In genomic region chr1:161209790-161210409, GRCh38 we compare ENCODE assay signal across 8 cellular contexts. TPM values are rescaled to one million over a fixed set of nuclear protein-coding genes. Genes with fewer than 3 reads are reported as not detected.
A peak's percentile ranks its signal among the peaks of the same experiment; 100 is the strongest.
DNase-seq lines count a peak whose midpoint lies in the region; ATAC-seq lines count a peak whose summit lies in the region.

No MANE protein-coding gene starts in this region.

- DNase-seq in DMS53 (lab: John Stamatoyannopoulos, UW) (peak; percentile 94), NCI-H226 (peak; percentile 51), left kidney (ENCODE audit: low read depth, low spot score) (peak; percentile 91), mesenteric fat pad (ENCODE audit: low spot score) (no peak)
- peak; percentile 63 for DNase-seq in activated CD4-positive, CD25-positive, alpha-beta regulatory T cell treated with anti-CD3 and anti-CD28 coated beads, Interleukin-2, amount 50 U/mL, for 72 hours
- peak; percentile 52 for DNase-seq in central memory CD4-positive, alpha-beta T cell
- DNase-seq in stimulated activated CD4-positive, alpha-beta T cell treated with anti-CD3 and anti-CD28 coated beads, Interleukin-4, amount 100 ng/mL, for 4 hours: peak; percentile 58 to 63

- ATAC-seq in HG02885 (IDR thresholded peaks at IDR 0.05; ENCODE audit: poor library complexity, unreplicated experiment): peak; percentile 57

RNA-seq across cellular contexts. Expression of gene FCER1G, which starts 5.2 kb away (rescaled TPM):
- 176 TPM for total RNA-seq in mesenteric fat pad

RNA-seq across cellular contexts. Expression of gene NDUFS2, which starts 7.7 kb away (rescaled TPM):
- 96.1 TPM for total RNA-seq in mesenteric fat pad

RNA-seq across cellular contexts. Expression of gene ADAMTS4, which starts 11.0 kb away (rescaled TPM):
- total RNA-seq in mesenteric fat pad: 438 TPM

RNA-seq across cellular contexts. Expression of gene APOA2, which starts 13.5 kb away (rescaled TPM):
- total RNA-seq in mesenteric fat pad: not detected

RNA-seq across cellular contexts. Expression of gene TOMM40L, which starts 16.0 kb away (rescaled TPM):
- total RNA-seq in mesenteric fat pad: 18.5 TPM
